7 cellular contexts compared by ENCODE assay signal in genomic region chr17:35536664-35537160, GRCh38.
DNase-seq lines count a peak whose midpoint lies in the region; ATAC-seq, FAIRE-seq and TF ChIP-seq lines count a peak whose summit lies in the region.

No MANE protein-coding gene starts in this region.

- peak overlapping the region; percentile 81 for H3K4me3 Mint-ChIP-seq in central memory CD8-positive, alpha-beta T cell
- H3K4me3 Mint-ChIP-seq in stimulated activated memory B cell treated with anti-CD40 and anti-IgM and Interleukin-4, amounts not matched to agents 10 μg/mL and 1 μg/mL and 100 μg/mL, for 72 hours, result peak overlapping the region; percentile 82

- DNase-seq in GM18507 (ENCODE audit: extremely low spot score, insufficient read length, low read depth) (no peak), OCI-M1 (lab: John Stamatoyannopoulos, UW) (peak; percentile 45), hypothalamus (lab: John Stamatoyannopoulos, UW) (no peak), GM20000 (ENCODE audit: low spot score) (no peak)
- DNase-seq in central memory CD8-positive, alpha-beta T cell (ENCODE audit: low spot score in 2 of 2), result no peak

- no peak for ATAC-seq in central memory CD8-positive, alpha-beta T cell (replicated peaks; ENCODE audit: extremely low read depth, poor library complexity, severe bottlenecking)
- no peak for ATAC-seq in stimulated activated memory B cell treated with anti-CD40 and anti-IgM and Interleukin-4, amounts not matched to agents 10 μg/mL and 1 μg/mL and 100 μg/mL, for 72 hours
- ATAC-seq in GM21619 (IDR thresholded peaks at IDR 0.05; ENCODE audit: unreplicated experiment), result no peak

- H3K36me3 Mint-ChIP-seq in central memory CD8-positive, alpha-beta T cell (ENCODE audit: insufficient read depth), result peaks cover 31% of the 10 kb centered on the region
- H3K36me3 Mint-ChIP-seq in stimulated activated memory B cell treated with anti-CD40 and anti-IgM and Interleukin-4, amounts not matched to agents 10 μg/mL and 1 μg/mL and 100 μg/mL, for 72 hours, result peaks cover 5% of the 10 kb centered on the region

- peak; percentile 80 for FAIRE-seq in GM18507 (lab: Jason Lieb, UNC)

- peak overlapping the region; percentile 82 for H3K27ac Mint-ChIP-seq in central memory CD8-positive, alpha-beta T cell (ENCODE audit: low read depth)
- H3K27ac Mint-ChIP-seq in stimulated activated memory B cell treated with anti-CD40 and anti-IgM and Interleukin-4, amounts not matched to agents 10 μg/mL and 1 μg/mL and 100 μg/mL, for 72 hours, result peak overlapping the region; percentile 95

- no peak for TF ChIP-seq CTCF in GM20000 (IDR thresholded peaks at IDR 0.05; ENCODE audit: extremely low read depth, missing control alignments)

- H3K4me1 Mint-ChIP-seq in central memory CD8-positive, alpha-beta T cell, result peaks cover 61% of the 10 kb centered on the region
- H3K4me1 Mint-ChIP-seq in stimulated activated memory B cell treated with anti-CD40 and anti-IgM and Interleukin-4, amounts not matched to agents 10 μg/mL and 1 μg/mL and 100 μg/mL, for 72 hours, result peaks cover 52% of the 10 kb centered on the region

- no peaks in the 10 kb centered on the region for H3K9me3 Mint-ChIP-seq in central memory CD8-positive, alpha-beta T cell
- H3K9me3 Mint-ChIP-seq in stimulated activated memory B cell treated with anti-CD40 and anti-IgM and Interleukin-4, amounts not matched to agents 10 μg/mL and 1 μg/mL and 100 μg/mL, for 72 hours, result no peaks in the 10 kb centered on the region

- no peaks in the 10 kb centered on the region for H3K27me3 Mint-ChIP-seq in central memory CD8-positive, alpha-beta T cell
- no peaks in the 10 kb centered on the region for H3K27me3 Mint-ChIP-seq in stimulated activated memory B cell treated with anti-CD40 and anti-IgM and Interleukin-4, amounts not matched to agents 10 μg/mL and 1 μg/mL and 100 μg/mL, for 72 hours
